Comparison of ENCODE assay signal across 8 cellular contexts in the genomic region with DNA sequence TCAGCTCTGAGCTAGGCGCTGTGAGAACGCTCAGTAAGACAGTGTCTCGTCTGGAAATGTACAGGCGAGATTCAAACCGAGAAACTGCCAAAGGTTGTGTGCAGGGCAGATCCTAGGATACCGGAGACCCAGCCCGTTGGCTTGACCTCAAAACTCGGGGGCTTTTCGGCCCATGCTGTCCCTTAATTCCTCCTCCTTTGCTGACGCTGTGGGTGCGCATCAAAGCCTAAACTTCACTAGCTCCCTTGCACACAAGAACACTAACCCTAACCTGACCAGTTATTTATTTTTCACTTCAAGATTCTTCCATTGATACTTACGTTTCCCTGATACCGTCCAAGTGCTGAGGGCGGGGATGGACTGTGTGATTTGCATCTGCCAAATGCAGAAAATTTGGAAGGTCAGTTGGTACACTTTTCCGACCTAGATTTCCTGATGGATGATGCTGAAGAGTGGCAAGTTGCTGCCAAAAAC. TPM values are rescaled to one million over a fixed set of nuclear protein-coding genes. Genes with fewer than 3 reads are reported as not detected.
DNase-seq lines count a peak whose midpoint lies in the region; ATAC-seq, FAIRE-seq and TF ChIP-seq lines count a peak whose summit lies in the region.

No MANE protein-coding gene starts in this region.

- intact Hi-C loops in breast epithelium (cut with DNase I; ENCODE audit: low total_unique reads) (loop anchor here (10.0 kb wide), 1 partner anchor 60 kb away; no protein-coding TSS in a partner anchor), aorta (cut with DNase I) (loop anchor here (5.0 to 10.0 kb wide), 3 partner anchors 50 to 80 kb away; no protein-coding TSS in a partner anchor)

- peak overlapping the region; percentile 86 for H3K4me2 ChIP-seq in A549

- no peaks in the 10 kb centered on the region for H3K9me3 Mint-ChIP-seq in HFFc6

- no peak for TF ChIP-seq EP300 in A549 (IDR thresholded peaks at IDR 0.05)

- H3K27ac ChIP-seq in A549 (peak overlapping the region; percentile 94 to 98), breast epithelium (peak overlapping the region; percentile 94 to 95), lung (ENCODE audit: low read depth in 1 of 2, low read length in 1 of 2) (peak overlapping the region; percentile 100), aorta (ENCODE audit: low read depth in 1 of 2, low read length in 2 of 2) (peak overlapping the region; percentile 51 to 90)

- no peak for FAIRE-seq in A549 (lab: Jason Lieb, UNC)

- TF ChIP-seq CTCF in A549 (IDR thresholded peaks at IDR 0.05), result no peak
- TF ChIP-seq CTCF in HFFc6 (IDR thresholded peaks at IDR 0.05), result no peak
- TF ChIP-seq CTCF in breast epithelium (IDR thresholded peaks at IDR 0.05), result no peak
- no peak for TF ChIP-seq CTCF in lung (IDR thresholded peaks at IDR 0.05; ENCODE audit: control extremely low read depth, extremely low read depth)

- no peak for TF ChIP-seq RAD21 in A549 (conservative IDR thresholded peaks at IDR 0.05 in 1 of 2, IDR thresholded peaks at IDR 0.05 in 1 of 2)

- H3K36me3 ChIP-seq in breast epithelium (no peaks in the 10 kb centered on the region), lung (ENCODE audit: control insufficient read depth in 2 of 2, insufficient read depth in 2 of 2, low read length in 2 of 2) (peaks cover 0 to 2% of the 10 kb centered on the region in 2 donors), aorta (ENCODE audit: control insufficient read depth in 1 of 2, insufficient read depth in 2 of 2, low read length in 1 of 2) (no peaks in the 10 kb centered on the region)

- H3K27me3 ChIP-seq in breast epithelium, result no peaks in the 10 kb centered on the region
- no peaks in the 10 kb centered on the region for H3K27me3 ChIP-seq in lung (ENCODE audit: control insufficient read depth, insufficient read depth)
- H3K27me3 ChIP-seq in aorta (ENCODE audit: control insufficient read depth in 1 of 2, insufficient read depth in 2 of 2, low read length in 1 of 2), result no peaks in the 10 kb centered on the region

- peaks cover 52% of the 10 kb centered on the region for H3K4me1 Mint-ChIP-seq in HFFc6 (ENCODE audit: low read depth)

- no peak for DNase-seq in A549 (ENCODE audit: low read depth in 1 of 2, low spot score in 1 of 2)
- DNase-seq in HFFc6, result no peak
- no peak for DNase-seq in breast epithelium (ENCODE audit: low spot score in 2 of 2)
- DNase-seq in lung (ENCODE audit: low spot score), result no peak
- DNase-seq in aorta, result no peak
- no peak for DNase-seq in hippocampal formation (lab: John Stamatoyannopoulos, UW)
- DNase-seq in activated effector memory CD4-positive, alpha-beta T cell treated with Interleukin-2 at 50 U/mL for 16 hours, result no peak

- H3K36me3 Mint-ChIP-seq in HFFc6 (ENCODE audit: low read depth), result peaks cover 32% of the 10 kb centered on the region

- H3K4me3 ChIP-seq in A549 (peak overlapping the region; percentile 88), breast epithelium (peak overlapping the region; percentile 70 to 98 (median 91)), lung (peak overlapping the region; percentile 63), aorta (ENCODE audit: low read length in 2 of 2) (peak overlapping the region; percentile 88 to 95)

- CTCF ChIA-PET in A549 (lab: Yijun Ruan, JAX), result interaction anchor here (0.8 to 3.4 kb wide), 12 partner anchors 13 to 86 kb away, joined by 3 to 10 read pairs (median 4); no protein-coding TSS in a partner anchor

- TF ChIP-seq POLR2A in A549 (IDR thresholded peaks at IDR 0.05; ENCODE audit: low read length) (no peak), breast epithelium (IDR thresholded peaks at IDR 0.05) (no peak)

- no peaks in the 10 kb centered on the region for H3K9me3 ChIP-seq in A549
- no peaks in the 10 kb centered on the region for H3K9me3 ChIP-seq in breast epithelium
- H3K9me3 ChIP-seq in lung (ENCODE audit: control insufficient read depth in 2 of 2, insufficient read depth in 1 of 2, low read length in 1 of 2), result no peaks in the 10 kb centered on the region
- H3K9me3 ChIP-seq in aorta (ENCODE audit: control insufficient read depth, low read length), result no peaks in the 10 kb centered on the region

- H3K27me3 Mint-ChIP-seq in HFFc6 (ENCODE audit: insufficient read depth), result no peaks in the 10 kb centered on the region; the same call in none of the 2 replicates

- WGBS in A549 (ENCODE audit: missing lambda C conversion rate), result 6% methylated on average over 15 of the region's 15 CpGs
- 1 to 2% methylated on average over 15 of the region's 15 CpGs for WGBS in lung, 2 donors
- WGBS in aorta, 2 donors, result 0 to 1% methylated on average over 15 of the region's 15 CpGs

- H3K4me1 ChIP-seq in A549, result peaks cover 38% of the 10 kb centered on the region
- no peaks in the 10 kb centered on the region for H3K4me1 ChIP-seq in breast epithelium
- peaks cover 9 to 14% of the 10 kb centered on the region in 2 donors for H3K4me1 ChIP-seq in lung (ENCODE audit: control insufficient read depth in 2 of 2, insufficient read depth in 2 of 2, low read length in 2 of 2)
- peaks cover 0 to 8% of the 10 kb centered on the region in 2 donors for H3K4me1 ChIP-seq in aorta (ENCODE audit: control insufficient read depth in 1 of 2, insufficient read depth in 2 of 2, low read length in 2 of 2)

- peak; percentile 0 to 4; a peak in 1 of 6 replicates for ATAC-seq in A549
- peak; percentile 1 for ATAC-seq in lung (ENCODE audit: insufficient read depth, low FRiP score)
- no peak for ATAC-seq in aorta (ENCODE audit: low FRiP score)
- ATAC-seq in HG03108 (IDR thresholded peaks at IDR 0.05; ENCODE audit: unreplicated experiment), result no peak

- H3K27ac Mint-ChIP-seq in HFFc6, result peak overlapping the region; percentile 97

- H3K4me3 Mint-ChIP-seq in HFFc6, result peak overlapping the region; percentile 95

- POLR2A ChIA-PET in A549 (lab: Yijun Ruan, JAX), result interaction anchor here (1.3 kb wide), 3 partner anchors 16 to 53 kb away, joined by 3 read pairs; no protein-coding TSS in a partner anchor

TF ChIP-seq in A549, 52 proteins besides CTCF, POLR2A, EP300 and RAD21:
- TF ChIP-seq FOSB (CRISPR knock-in tag; IDR thresholded peaks at IDR 0.05) (no peak), HEYL (CRISPR knock-in tag; IDR thresholded peaks at IDR 0.05) (no peak), HOXA7 (CRISPR knock-in tag; IDR thresholded peaks at IDR 0.05) (no peak), ZC3H11A (IDR thresholded peaks at IDR 0.05) (no peak), CEBPB (IDR thresholded peaks at IDR 0.05) (no peak), KDM5A (IDR thresholded peaks at IDR 0.05) (no peak), RCOR1 (IDR thresholded peaks at IDR 0.05; ENCODE audit: low read depth, low read length) (no peak), TFCP2L1 (CRISPR knock-in tag; IDR thresholded peaks at IDR 0.05) (no peak)
- TF ChIP-seq, protein P1, sequence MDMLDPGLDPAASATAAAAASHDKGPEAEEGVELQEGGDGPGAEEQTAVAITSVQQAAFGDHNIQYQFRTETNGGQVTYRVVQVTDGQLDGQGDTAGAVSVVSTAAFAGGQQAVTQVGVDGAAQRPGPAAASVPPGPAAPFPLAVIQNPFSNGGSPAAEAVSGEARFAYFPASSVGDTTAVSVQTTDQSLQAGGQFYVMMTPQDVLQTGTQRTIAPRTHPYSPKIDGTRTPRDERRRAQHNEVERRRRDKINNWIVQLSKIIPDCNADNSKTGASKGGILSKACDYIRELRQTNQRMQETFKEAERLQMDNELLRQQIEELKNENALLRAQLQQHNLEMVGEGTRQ (IDR thresholded peaks at IDR 0.05), result no peak
- TF ChIP-seq, protein P2, sequence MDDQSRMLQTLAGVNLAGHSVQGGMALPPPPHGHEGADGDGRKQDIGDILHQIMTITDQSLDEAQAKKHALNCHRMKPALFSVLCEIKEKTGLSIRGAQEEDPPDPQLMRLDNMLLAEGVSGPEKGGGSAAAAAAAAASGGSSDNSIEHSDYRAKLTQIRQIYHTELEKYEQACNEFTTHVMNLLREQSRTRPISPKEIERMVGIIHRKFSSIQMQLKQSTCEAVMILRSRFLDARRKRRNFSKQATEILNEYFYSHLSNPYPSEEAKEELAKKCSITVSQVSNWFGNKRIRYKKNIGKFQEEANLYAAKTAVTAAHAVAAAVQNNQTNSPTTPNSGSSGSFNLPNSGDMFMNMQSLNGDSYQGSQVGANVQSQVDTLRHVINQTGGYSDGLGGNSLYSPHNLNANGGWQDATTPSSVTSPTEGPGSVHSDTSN (IDR thresholded peaks at IDR 0.05), result no peak

RNA-seq across cellular contexts. Expression of a gene that starts 1.0 kb away (rescaled TPM):
- 25.7 and 26.9 TPM in 2 replicates for polyA plus RNA-seq in A549 (2011; rRNA removed)
- polyA plus RNA-seq in A549 (2012; cell fraction: cytosol; rRNA removed), result 8.6 and 12.2 TPM in 2 replicates
- polyA plus RNA-seq in A549 (2012; cell fraction: nucleus; rRNA removed), result 11.6 and 12.6 TPM in 2 replicates
- 15.9 to 19.3 TPM (median 15.9 TPM) in 3 replicates for polyA plus RNA-seq in A549 (2017; fragmentation: RNase III; extraction: RNeasy Plus Mini Kit Qiagen cat#74134 plus additional on column Dnase treatment)
- 29.7 and 39.7 TPM in 2 replicates for polyA minus RNA-seq in A549 (2011; rRNA and poly(A)+ RNA removed)
- total RNA-seq in HFFc6 (2021; fragmentation: NEBNext Ultra II Directional; extraction: Animal tissue kit (Norgen Biotek cat#: 25700)), result 100 to 1,000 TPM in 5 of 6 experiments, 10 to 100 TPM in 1; 96.6 to 123 (median 108) TPM
- 10 to 100 TPM; 37.9 to 54.0 (median 44.9) TPM for total RNA-seq in breast epithelium
- 10 to 100 TPM; 44.6 to 56.2 TPM for total RNA-seq in lung
- 10 to 100 TPM in 1 of 2 donors, 1 to 10 TPM in 1; 10.0 to 10.1 TPM for polyA plus RNA-seq in lung
- total RNA-seq in aorta, result 10 to 100 TPM; 71.3 to 95.6 TPM
- polyA plus RNA-seq in aorta, result 10 to 100 TPM in 1 of 2 donors, 1 to 10 TPM in 1; 6.9 to 30.8 TPM

Comparison
In these comparisons a context has a peak if more than half of its experiments do, and no peak if none do; other contexts are left out.
1. ATAC-seq: peak in A549 (2 of 2) and lung (single experiment); none in aorta (single experiment) and HG03108 (single experiment).
2. Peak in every context shown above with its lines, with median percentiles within 50 percentile points of each other: H3K27ac ChIP-seq and H3K4me3 ChIP-seq.